Comparison of ENCODE assay signal across 31 cellular contexts in the genomic region with DNA sequence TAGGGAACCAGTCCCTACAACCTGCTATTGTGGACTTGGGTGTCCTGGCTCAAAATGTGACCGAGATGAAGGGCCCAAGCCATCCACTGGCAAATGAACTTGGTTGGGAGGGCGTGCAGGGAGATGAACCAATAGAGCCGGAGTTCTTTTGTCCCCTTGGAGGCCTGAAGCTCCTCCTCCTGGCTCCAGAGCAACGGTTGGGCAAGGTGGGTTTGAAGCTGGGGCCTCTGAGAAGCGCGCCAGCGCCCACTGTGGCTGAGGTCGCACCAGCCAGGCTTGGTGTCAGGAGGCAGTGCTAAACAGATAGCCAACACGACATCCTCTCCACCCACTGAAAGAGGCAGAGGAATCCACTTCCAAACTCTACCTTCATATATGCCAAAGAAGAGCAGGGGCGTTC. TPM values are rescaled to one million over a fixed set of nuclear protein-coding genes. Genes with fewer than 3 reads are reported as not detected.
DNase-seq lines count a peak whose midpoint lies in the region; ATAC-seq and TF ChIP-seq lines count a peak whose summit lies in the region.
"Had no signal": no experiment of that assay in that cellular context is flagged by ENCODE, and none has a peak within 500 bp of the region (broad histone marks: within the 10 kb centered on the region; RNA-seq: fewer than 3 reads in every experiment).

No MANE protein-coding gene starts in this region.

- H3K36me3 Mint-ChIP-seq in endodermal cell (ENCODE audit: low read depth) = peaks cover 2% of the 10 kb centered on the region
- H3K36me3 Mint-ChIP-seq: activated naive CD4-positive, alpha-beta T cell treated with anti-CD3 and anti-CD28 coated beads, Interleukin-2, amount 10 ng/mL, durations not matched to agents 7 days and 5 days had no signal

- no peaks in the 10 kb centered on the region for H3K27me3 ChIP-seq in endodermal cell (ENCODE audit: control insufficient read depth, insufficient read depth, low read length, poor library complexity, severe bottlenecking)
- no peaks in the 10 kb centered on the region for H3K27me3 ChIP-seq in trophoblast cell (ENCODE audit: insufficient read depth, low read length)
- no peaks in the 10 kb centered on the region for H3K27me3 ChIP-seq in effector memory CD4-positive, alpha-beta T cell (replicated peaks; ENCODE audit: control insufficient read depth, insufficient read depth, low read length, poor library complexity, severe bottlenecking)
- H3K27me3 ChIP-seq: adrenal gland, body of pancreas, gastrocnemius medialis, suprapubic skin, upper lobe of right lung had no signal

- no peak for ATAC-seq in HG03097 (IDR thresholded peaks at IDR 0.05; ENCODE audit: low FRiP score, unreplicated experiment)
- ATAC-seq: activated CD8-positive, alpha-beta T cell treated with anti-CD3 and anti-CD28 coated beads, Interleukin-2, amount 10 ng/mL, durations not matched to agents 7 days and 5 days; activated T-helper 17 cell treated with anti-CD3 and anti-CD28 coated beads, Interleukin-2, amount 50 U/mL, for 72 hours; body of pancreas; gastrocnemius medialis; upper lobe of right lung had no signal

- intact Hi-C loops in lower leg skin (cut with DNase I; ENCODE audit: low total_unique reads) = no loop called here

- H3K79me1 ChIP-seq in trophoblast cell (ENCODE audit: low read length) = no peaks in the 10 kb centered on the region

- H3K4me3 ChIP-seq in NB4 (ENCODE audit: low read depth, low read length) (no peak overlapping the region), endodermal cell (ENCODE audit: low read length) (no peak overlapping the region), trophoblast cell (ENCODE audit: low read depth, low read length) (peak overlapping the region; percentile 34), lower leg skin (ENCODE audit: low read depth, poor library complexity, severe bottlenecking) (no peak overlapping the region)
- H3K4me3 ChIP-seq in effector memory CD4-positive, alpha-beta T cell (ENCODE audit: insufficient read depth, low read depth, low read length, poor library complexity, severe bottlenecking) = no peak overlapping the region
- H3K4me3 ChIP-seq: adrenal gland, body of pancreas, gastrocnemius medialis, suprapubic skin, upper lobe of right lung had no signal

- TF ChIP-seq CTCF in NB4 (IDR thresholded peaks at IDR 0.05; ENCODE audit: low read depth, low read length) (peak; percentile 11), endodermal cell (conservative IDR thresholded peaks at IDR 0.05) (peak; percentile 72), lower leg skin (IDR thresholded peaks at IDR 0.05) (no peak)

- no peaks in the 10 kb centered on the region for H3K9me3 Mint-ChIP-seq in endodermal cell
- H3K9me3 Mint-ChIP-seq: activated naive CD4-positive, alpha-beta T cell treated with anti-CD3 and anti-CD28 coated beads, Interleukin-2, amount 10 ng/mL, durations not matched to agents 7 days and 5 days; activated T-helper 17 cell treated with anti-CD3 and anti-CD28 coated beads, Interleukin-2, amount 50 U/mL, for 72 hours; CD4-positive, alpha-beta T cell; dendritic cell treated with granulocyte-macrophage colony-stimulating factor and Interleukin-4, amounts not matched to agents 40 ng/mL and 50 ng/mL, for 4 days; nephron progenitor cell had no signal

- H4K91ac ChIP-seq in trophoblast cell (ENCODE audit: low read depth, low read length) = no peak overlapping the region

- TF ChIP-seq POLR2A in NB4 (IDR thresholded peaks at IDR 0.05; ENCODE audit: extremely low read depth, insufficient read length) (no peak), lower leg skin (IDR thresholded peaks at IDR 0.05) (no peak)

- H3K18ac ChIP-seq in trophoblast cell (ENCODE audit: low read length) = no peak overlapping the region

- no peak overlapping the region for H2BK120ac ChIP-seq in trophoblast cell (ENCODE audit: insufficient read depth, low read length, poor library complexity)

- no peak overlapping the region for H4K8ac ChIP-seq in trophoblast cell (ENCODE audit: low read depth, low read length)

- H4K12ac ChIP-seq in trophoblast cell (ENCODE audit: low read depth, low read length) = no peak overlapping the region

- no peak overlapping the region for H2AK5ac ChIP-seq in trophoblast cell (ENCODE audit: low read length)

- H3K4me3 Mint-ChIP-seq in endodermal cell = no peak overlapping the region
- H3K4me3 Mint-ChIP-seq: activated CD8-positive, alpha-beta T cell treated with anti-CD3 and anti-CD28 coated beads, Interleukin-2, amount 10 ng/mL, durations not matched to agents 7 days and 5 days; activated naive CD4-positive, alpha-beta T cell treated with anti-CD3 and anti-CD28 coated beads, Interleukin-2, amount 10 ng/mL, durations not matched to agents 7 days and 5 days; activated T-helper 17 cell treated with anti-CD3 and anti-CD28 coated beads, Interleukin-2, amount 50 U/mL, for 72 hours; CD4-positive, alpha-beta T cell; dendritic cell treated with granulocyte-macrophage colony-stimulating factor and Interleukin-4, amounts not matched to agents 40 ng/mL and 50 ng/mL, for 4 days; nephron progenitor cell had no signal

- no peaks in the 10 kb centered on the region for H3K9me3 ChIP-seq in endodermal cell (ENCODE audit: control insufficient read depth, low read length)
- H3K9me3 ChIP-seq in trophoblast cell (ENCODE audit: insufficient read depth, low read depth, low read length) = peaks cover 2% of the 10 kb centered on the region
- H3K9me3 ChIP-seq in effector memory CD4-positive, alpha-beta T cell (ENCODE audit: control insufficient read depth, low read length) = no peaks in the 10 kb centered on the region
- H3K9me3 ChIP-seq: adrenal gland, body of pancreas, gastrocnemius medialis, suprapubic skin, upper lobe of right lung had no signal

- H3K4ac ChIP-seq in trophoblast cell (ENCODE audit: low read depth, low read length) = no peak overlapping the region

- H2AFZ ChIP-seq in trophoblast cell (ENCODE audit: insufficient read depth, low read length, poor library complexity) = no peak overlapping the region

- no peak overlapping the region for H3K27ac Mint-ChIP-seq in endodermal cell
- H3K27ac Mint-ChIP-seq: activated CD8-positive, alpha-beta T cell treated with anti-CD3 and anti-CD28 coated beads, Interleukin-2, amount 10 ng/mL, durations not matched to agents 7 days and 5 days; activated naive CD4-positive, alpha-beta T cell treated with anti-CD3 and anti-CD28 coated beads, Interleukin-2, amount 10 ng/mL, durations not matched to agents 7 days and 5 days; activated T-helper 17 cell treated with anti-CD3 and anti-CD28 coated beads, Interleukin-2, amount 50 U/mL, for 72 hours; CD4-positive, alpha-beta T cell; dendritic cell treated with granulocyte-macrophage colony-stimulating factor and Interleukin-4, amounts not matched to agents 40 ng/mL and 50 ng/mL, for 4 days; nephron progenitor cell had no signal

- H3K79me2 ChIP-seq in trophoblast cell (ENCODE audit: control insufficient read depth, insufficient read depth, low read length, poor library complexity) = no peaks in the 10 kb centered on the region

- H3K27me3 Mint-ChIP-seq in endodermal cell (ENCODE audit: insufficient read depth) = no peaks in the 10 kb centered on the region
- H3K27me3 Mint-ChIP-seq: activated naive CD4-positive, alpha-beta T cell treated with anti-CD3 and anti-CD28 coated beads, Interleukin-2, amount 10 ng/mL, durations not matched to agents 7 days and 5 days; activated T-helper 17 cell treated with anti-CD3 and anti-CD28 coated beads, Interleukin-2, amount 50 U/mL, for 72 hours; CD4-positive, alpha-beta T cell; dendritic cell treated with granulocyte-macrophage colony-stimulating factor and Interleukin-4, amounts not matched to agents 40 ng/mL and 50 ng/mL, for 4 days had no signal

- H2BK12ac ChIP-seq in trophoblast cell (ENCODE audit: low read length) = no peak overlapping the region

- H3K36me3 ChIP-seq in endodermal cell (ENCODE audit: control insufficient read depth, insufficient read depth, low read length) (no peaks in the 10 kb centered on the region), trophoblast cell (ENCODE audit: control insufficient read depth in 1 of 2, insufficient read depth in 2 of 2, low read length in 2 of 2) (peaks cover 2 to 4% of the 10 kb centered on the region in 2 experiments)
- H3K36me3 ChIP-seq in effector memory CD4-positive, alpha-beta T cell (ENCODE audit: control insufficient read depth, insufficient read depth, low read length) = peaks cover 5% of the 10 kb centered on the region
- H3K36me3 ChIP-seq: adrenal gland, gastrocnemius medialis, upper lobe of right lung had no signal

- H3K23ac ChIP-seq in trophoblast cell (ENCODE audit: low read length) = no peak overlapping the region

- H3K27ac ChIP-seq in endodermal cell (ENCODE audit: low read depth, low read length) (no peak overlapping the region), trophoblast cell (ENCODE audit: low read depth, low read length) (no peak overlapping the region)
- H3K27ac ChIP-seq in effector memory CD4-positive, alpha-beta T cell (ENCODE audit: insufficient read depth, low read length, poor library complexity, severe bottlenecking) = no peak overlapping the region
- H3K27ac ChIP-seq: adrenal gland, body of pancreas, gastrocnemius medialis, suprapubic skin, upper lobe of right lung had no signal

- H3K4me1 ChIP-seq in endodermal cell (ENCODE audit: control insufficient read depth, insufficient read depth, low read length) = no peaks in the 10 kb centered on the region
- H3K4me1 ChIP-seq in trophoblast cell (ENCODE audit: control insufficient read depth in 1 of 2, insufficient read depth in 2 of 2, low read length in 2 of 2) = peaks cover 0 to 3% of the 10 kb centered on the region in 2 experiments
- H3K4me1 ChIP-seq in effector memory CD4-positive, alpha-beta T cell (ENCODE audit: control insufficient read depth, insufficient read depth, low read length, poor library complexity, severe bottlenecking) = no peaks in the 10 kb centered on the region
- H3K4me1 ChIP-seq: adrenal gland, body of pancreas, gastrocnemius medialis, suprapubic skin, upper lobe of right lung had no signal

- H3K9ac ChIP-seq in endodermal cell (ENCODE audit: extremely low read depth, low read length, poor library complexity, severe bottlenecking) (no peak overlapping the region), trophoblast cell (ENCODE audit: low read length) (no peak overlapping the region)

- 81 to 93% methylated on average over 3 to 10 of the region's 10 CpGs for WGBS in endodermal cell (ENCODE audit: insufficient coverage in 1 of 2, insufficient read length in 1 of 2), 2 experiments
- no CpG with 5 or more reads among the region's 10 CpGs for whole genome bisulfite sequencing in trophoblast cell (ENCODE audit: extremely low coverage, insufficient coverage, insufficient read length)
- WGBS in lower leg skin, 2 donors = 88 to 90% methylated on average over 10 of the region's 10 CpGs

- DNase-seq in NCI-H82 (lab: John Stamatoyannopoulos, UW) (peak; percentile 51), NCI-H82 treated with DMSO at 0.1 percent for 48 hours (lab: John Stamatoyannopoulos, UW; ENCODE audit: unreplicated experiment) (no peak), NB4 (ENCODE audit: low read depth) (peak; percentile 16), endodermal cell (peak; percentile 94), trophoblast cell (no peak), lower leg skin (ENCODE audit: low spot score in 2 of 2) (no peak)
- no peak for DNase-seq in effector memory CD4-positive, alpha-beta T cell
- DNase-seq: activated CD4-positive, alpha-beta T cell treated with anti-CD3 and anti-CD28 coated beads for 4 hours; activated CD8-positive, alpha-beta T cell treated with anti-CD3 and anti-CD28 coated beads, Interleukin-2, amount 10 ng/mL, durations not matched to agents 7 days and 5 days; activated naive CD4-positive, alpha-beta T cell treated with anti-CD3 and anti-CD28 coated beads, Interleukin-2, amount 10 ng/mL, durations not matched to agents 7 days and 5 days; adrenal gland; body of pancreas; CD4-positive, alpha-beta T cell; gastrocnemius medialis; GOT3; KG1; NCI-H1105; NCI-H187; NCI-H524; nephron progenitor cell; retina; SHP77 treated with DMSO at 0.1 percent for 48 hours; small intestine; stimulated activated naive CD4-positive, alpha-beta T cell; upper lobe of right lung had no signal

- no peak overlapping the region for H2BK5ac ChIP-seq in trophoblast cell (ENCODE audit: low read depth, low read length, poor library complexity)

- H3K4me1 Mint-ChIP-seq in endodermal cell = no peaks in the 10 kb centered on the region
- H3K4me1 Mint-ChIP-seq: activated naive CD4-positive, alpha-beta T cell treated with anti-CD3 and anti-CD28 coated beads, Interleukin-2, amount 10 ng/mL, durations not matched to agents 7 days and 5 days; activated T-helper 17 cell treated with anti-CD3 and anti-CD28 coated beads, Interleukin-2, amount 50 U/mL, for 72 hours; nephron progenitor cell had no signal

- H3K14ac ChIP-seq in trophoblast cell (ENCODE audit: low read length) = no peak overlapping the region

- no peak overlapping the region for H3K4me2 ChIP-seq in trophoblast cell (ENCODE audit: low read length)

RNA-seq across cellular contexts. Expression of gene PACSIN2, which starts 36.0 kb away (rescaled TPM):
- total RNA-seq in endodermal cell = 10 to 100 TPM; 60.7 to 61.4 TPM
- polyA plus RNA-seq in endodermal cell (2013, experiment 1 of 2) = 47.8 TPM
- 50.9 TPM for polyA plus RNA-seq in endodermal cell (2013, experiment 2 of 2)
- polyA plus RNA-seq in trophoblast cell (2013) = 89.1 and 90.0 TPM in 2 replicates
- 10 to 100 TPM; 46.3 to 88.8 (median 58.2) TPM for total RNA-seq in lower leg skin

RNA-seq across cellular contexts. Expression of gene TTLL1, which starts 38.2 kb away (rescaled TPM):
- 10 to 100 TPM in 1 of 2 donors, 1 to 10 TPM in 1; 6.9 to 10.4 TPM for total RNA-seq in endodermal cell
- polyA plus RNA-seq in endodermal cell (2013, experiment 1 of 2) = 27.1 TPM
- polyA plus RNA-seq in endodermal cell (2013, experiment 2 of 2) = 28.3 TPM
- 8.0 and 8.4 TPM in 2 replicates for polyA plus RNA-seq in trophoblast cell (2013)
- 1 to 10 TPM; 1.9 to 7.9 (median 5.4) TPM for total RNA-seq in lower leg skin

RNA-seq across cellular contexts. Expression of gene BIK, which starts 59.6 kb away (rescaled TPM):
- 10 to 100 TPM in 1 of 2 donors, 1 to 10 TPM in 1; 5.8 to 13.3 TPM for total RNA-seq in endodermal cell
- polyA plus RNA-seq in endodermal cell (2013, experiment 1 of 2) = 0.82 TPM
- polyA plus RNA-seq in endodermal cell (2013, experiment 2 of 2) = 0.79 TPM
- polyA plus RNA-seq in trophoblast cell (2013) = 2.7 and 3.0 TPM in 2 replicates
- 10 to 100 TPM in 1 of 4 donors, 1 to 10 TPM in 3; 2.6 to 12.6 (median 9.5) TPM for total RNA-seq in lower leg skin
- total RNA-seq: fibroblast of lung, gastrocnemius medialis, osteocyte had no signal
- polyA plus RNA-seq: fibroblast of lung had no signal

Comparison
In these comparisons a context has a peak if more than half of its experiments do, and no peak if none do; other contexts are left out.
1. DNase-seq: peak in NCI-H82 (single experiment), NB4 (single experiment) and endodermal cell (single experiment); none in NCI-H82 treated with DMSO at 0.1 percent for 48 hours (single experiment), trophoblast cell (0 of 2), lower leg skin (0 of 2) and effector memory CD4-positive, alpha-beta T cell (0 of 3).
2. CTCF ChIP-seq: peak in NB4 (single experiment) and endodermal cell (single experiment); none in lower leg skin (0 of 3).